1 cellular context compared by ENCODE assay signal in genomic region chr19:11979527-11979926, GRCh38.
TF ChIP-seq lines count a peak whose summit lies in the region.

No MANE protein-coding gene starts in this region.

TF ChIP-seq in K562, 482 proteins besides CTCF, POLR2A, EP300 and RAD21:
- TF ChIP-seq PREB (CRISPR knock-in tag; IDR thresholded peaks at IDR 0.05) (no peak), ZNF75A (CRISPR knock-in tag; IDR thresholded peaks at IDR 0.05) (peak; percentile 90), ZNF280A (IDR thresholded peaks at IDR 0.05; ENCODE audit: low read depth, partially characterized antibody) (peak; percentile 57), RBM25 (IDR thresholded peaks at IDR 0.05; ENCODE audit: low read depth, low read length, severe bottlenecking) (peak; percentile 69), RBFOX2 (IDR thresholded peaks at IDR 0.05; ENCODE audit: low read depth, low read length) (no peak), ZNF280B (CRISPR knock-in tag; IDR thresholded peaks at IDR 0.05) (0 out of 2 replicates have a peak, but pooled peaks have one; percentile 7), TRIM28 (IDR thresholded peaks at IDR 0.05) (peak; percentile 86), NFRKB (IDR thresholded peaks at IDR 0.05; ENCODE audit: low read depth) (0 out of 2 replicates have a peak, but pooled peaks have one; percentile 15)
